Comparison of ENCODE assay signal across 18 cellular contexts in genomic region chr11:46383404-46383758, GRCh38. TPM values are rescaled to one million over a fixed set of nuclear protein-coding genes. Genes with fewer than 3 reads are reported as not detected.
A peak's percentile ranks its signal among the peaks of the same experiment; 100 is the strongest.
DNase-seq lines count a peak whose midpoint lies in the region; ATAC-seq and TF ChIP-seq lines count a peak whose summit lies in the region.
"Had no signal": no experiment of that assay in that cellular context is flagged by ENCODE, and none has a peak within 500 bp of the region (broad histone marks: within the 10 kb centered on the region; RNA-seq: fewer than 3 reads in every experiment).

No MANE protein-coding gene starts in this region.

- H3K9me3 ChIP-seq in breast epithelium (no peaks in the 10 kb centered on the region), PC-9 (ENCODE audit: insufficient read depth, low read depth) (no peaks in the 10 kb centered on the region), spleen (no peaks in the 10 kb centered on the region)
- H3K9me3 ChIP-seq: heart right ventricle had no signal

- H3K79me2 ChIP-seq in PC-9 (ENCODE audit: low read depth), result no peaks in the 10 kb centered on the region

- no peaks in the 10 kb centered on the region for H3K36me3 ChIP-seq in breast epithelium
- no peaks in the 10 kb centered on the region for H3K36me3 ChIP-seq in PC-9 (ENCODE audit: low read depth)
- peaks cover 0 to 16% (median under 1%) of the 10 kb centered on the region in 6 donors for H3K36me3 ChIP-seq in spleen

- H3K4me3 Mint-ChIP-seq in MCF 10A (ENCODE audit: unreplicated experiment), result no peak overlapping the region
- H3K4me3 Mint-ChIP-seq in endothelial cell (ENCODE audit: unreplicated experiment), result peak overlapping the region; percentile 86
- H3K4me3 Mint-ChIP-seq: activated CD8-positive, alpha-beta T cell treated with anti-CD3 and anti-CD28 coated beads, Interleukin-2, amount 10 ng/mL, durations not matched to agents 7 days and 5 days; activated naive CD8-positive, alpha-beta T cell treated with anti-CD3 and anti-CD28 coated beads, Interleukin-2, amount 50 U/mL, for 24 hours; activated T-helper 1 cell treated with anti-CD3 and anti-CD28 coated beads, Interleukin-12 subunit alpha, Interleukin-12 subunit beta, Interleukin-2, Interleukin-4 antibody, amounts not matched to agents 30 ng/mL and 10 ng/mL and 1 ng/mL, durations not matched to agents 14 hours and 24 hours and 36 hours had no signal

- no peaks in the 10 kb centered on the region for H4K20me1 ChIP-seq in PC-9 (ENCODE audit: insufficient read depth)

- intact Hi-C loops in MCF 10A (cut with micrococcal nuclease), result no loop called here
- intact Hi-C loops in breast epithelium (cut with DNase I; ENCODE audit: low total_unique reads), result loop anchor here (2.0 to 10.0 kb wide), 2 partner anchors 73 to 151 kb away; no protein-coding TSS in a partner anchor
- intact Hi-C loops in PC-9 (cut with micrococcal nuclease; ENCODE audit: unreplicated experiment), result loop anchor here (5.0 kb wide), 3 partner anchors 141 to 974 kb away; partner anchors contain the start of genes ATG13 and HARBI1
- intact Hi-C loops in spleen (cut with DNase I; ENCODE audit: low total_unique reads), result loop anchor here (10.0 kb wide), 1 partner anchor 211 kb away; the partner anchor contains the start of gene AMBRA1
- intact Hi-C loops in posterior cingulate gyrus (cut with DNase I), result no loop called here

- TF ChIP-seq POLR2A in breast epithelium (IDR thresholded peaks at IDR 0.05), result no peak
- no peak for TF ChIP-seq POLR2A in spleen (IDR thresholded peaks at IDR 0.05)

- POLR2A ChIA-PET in MCF 10A (lab: Yijun Ruan, JAX), result interaction anchor here (0.7 to 0.8 kb wide), 2 partner anchors 9 to 11 kb away, joined by 3 read pairs; no protein-coding TSS in a partner anchor
- POLR2A ChIA-PET in PC-9 (lab: Charles Lee; ENCODE audit: unreplicated experiment), result no interaction called here

- H3K9me2 ChIP-seq in PC-9 (ENCODE audit: insufficient read depth), result no peaks in the 10 kb centered on the region

- no peak overlapping the region for H3K27ac ChIP-seq in breast epithelium
- H3K27ac ChIP-seq in PC-9, result no peak overlapping the region
- H3K27ac ChIP-seq in spleen, result peak overlapping the region in 3 of 8 donors; percentile 11 to 83 (median 16)
- H3K27ac ChIP-seq: cardiac muscle cell, heart right ventricle, WERI-Rb-1 had no signal

- WGBS in spleen, 5 donors, result 72 to 88% (median 77%) methylated on average over 7 of the region's 7 CpGs

- H2AFZ ChIP-seq in PC-9, result no peak overlapping the region

- H3K27me3 Mint-ChIP-seq in MCF 10A (ENCODE audit: insufficient read depth, unreplicated experiment), result peaks cover 11% of the 10 kb centered on the region
- H3K27me3 Mint-ChIP-seq in endothelial cell (ENCODE audit: unreplicated experiment), result peaks cover 19% of the 10 kb centered on the region

- BruUV-seq in MCF 10A (replicated peaks; lab: Mats Ljungman, UMichigan) (no TSS peak), PC-9 (replicated peaks; lab: Mats Ljungman, UMichigan) (TSS peak; percentile 64)

- H3K4me1 ChIP-seq in breast epithelium (peaks cover 0 to 5% of the 10 kb centered on the region in 2 donors), PC-9 (replicated peaks; ENCODE audit: insufficient read depth) (peaks cover 30% of the 10 kb centered on the region), spleen (peaks cover 7 to 80% (median 43%) of the 10 kb centered on the region in 6 donors)

- H3K27ac Mint-ChIP-seq in MCF 10A (ENCODE audit: low read depth, unreplicated experiment) (no peak overlapping the region), endothelial cell (ENCODE audit: unreplicated experiment) (peak overlapping the region; percentile 72)
- H3K27ac Mint-ChIP-seq: activated CD8-positive, alpha-beta T cell treated with anti-CD3 and anti-CD28 coated beads, Interleukin-2, amount 10 ng/mL, durations not matched to agents 7 days and 5 days; activated naive CD8-positive, alpha-beta T cell treated with anti-CD3 and anti-CD28 coated beads, Interleukin-2, amount 50 U/mL, for 24 hours; activated T-helper 1 cell treated with anti-CD3 and anti-CD28 coated beads, Interleukin-12 subunit alpha, Interleukin-12 subunit beta, Interleukin-2, Interleukin-4 antibody, amounts not matched to agents 30 ng/mL and 10 ng/mL and 1 ng/mL, durations not matched to agents 14 hours and 24 hours and 36 hours had no signal

- TF ChIP-seq CTCF in MCF 10A (IDR thresholded peaks at IDR 0.05; ENCODE audit: unreplicated experiment) (peak; percentile 6), breast epithelium (IDR thresholded peaks at IDR 0.05) (no peak), PC-9 (conservative IDR thresholded peaks at IDR 0.05) (peak; percentile 49), endothelial cell (IDR thresholded peaks at IDR 0.05; ENCODE audit: unreplicated experiment) (no peak), spleen (IDR thresholded peaks at IDR 0.05 in 8 of 11, conservative IDR thresholded peaks at IDR 0.05 in 3 of 11) (no peak)

- H3K27me3 ChIP-seq in breast epithelium, result peaks cover 3 to 11% of the 10 kb centered on the region in 2 donors
- H3K27me3 ChIP-seq in PC-9 (ENCODE audit: insufficient read depth, low read depth), result 0 out of 2 replicates have a peak, but pooled peaks cover under 1% of the 10 kb centered on the region
- H3K27me3 ChIP-seq in spleen (replicated peaks in 1 of 7), result peaks cover 0 to 77% (median 28%) of the 10 kb centered on the region in 7 donors
- H3K27me3 ChIP-seq: cardiac muscle cell had no signal

- H3K9me3 Mint-ChIP-seq in MCF 10A (ENCODE audit: unreplicated experiment) (no peaks in the 10 kb centered on the region), endothelial cell (ENCODE audit: unreplicated experiment) (no peaks in the 10 kb centered on the region)
- H3K9me3 Mint-ChIP-seq: activated naive CD8-positive, alpha-beta T cell treated with anti-CD3 and anti-CD28 coated beads, Interleukin-2, amount 50 U/mL, for 24 hours; activated T-helper 1 cell treated with anti-CD3 and anti-CD28 coated beads, Interleukin-12 subunit alpha, Interleukin-12 subunit beta, Interleukin-2, Interleukin-4 antibody, amounts not matched to agents 30 ng/mL and 10 ng/mL and 1 ng/mL, durations not matched to agents 14 hours and 24 hours and 36 hours had no signal

- peaks cover 41% of the 10 kb centered on the region for H3F3A ChIP-seq in PC-9 (ENCODE audit: insufficient read depth, low read depth)

- DNase-seq in MCF 10A (ENCODE audit: unreplicated experiment), result no peak
- no peak for DNase-seq in breast epithelium (ENCODE audit: low spot score in 2 of 2)
- DNase-seq in PC-9, result no peak
- DNase-seq in endothelial cell (ENCODE audit: low spot score), result no peak
- DNase-seq in spleen, result peak; percentile 62
- no peak for DNase-seq in posterior cingulate gyrus
- DNase-seq in hypothalamus (lab: John Stamatoyannopoulos, UW), result no peak
- DNase-seq: activated CD8-positive, alpha-beta T cell treated with anti-CD3 and anti-CD28 coated beads, Interleukin-2, amount 10 ng/mL, durations not matched to agents 7 days and 5 days; activated naive CD8-positive, alpha-beta T cell treated with anti-CD3 and anti-CD28 coated beads, Interleukin-2, amount 50 U/mL, for 24 hours; heart right ventricle; mammary epithelial cell; NCI-H1417 treated with DMSO at 0.1 percent for 48 hours; RPMI8226 had no signal

- no peak overlapping the region for H3K4me2 ChIP-seq in PC-9

- H3K4me1 Mint-ChIP-seq in MCF 10A (ENCODE audit: insufficient read depth, unreplicated experiment), result peaks cover 6% of the 10 kb centered on the region
- H3K4me1 Mint-ChIP-seq in endothelial cell (ENCODE audit: unreplicated experiment), result peaks cover 9% of the 10 kb centered on the region

- peaks cover 5% of the 10 kb centered on the region for H3K36me3 Mint-ChIP-seq in MCF 10A (ENCODE audit: insufficient read depth, unreplicated experiment)
- H3K36me3 Mint-ChIP-seq in endothelial cell (ENCODE audit: low read depth, unreplicated experiment), result peaks cover 10% of the 10 kb centered on the region

- ATAC-seq in GM21367 (IDR thresholded peaks at IDR 0.05; ENCODE audit: unreplicated experiment), result no peak
- ATAC-seq: activated CD8-positive, alpha-beta T cell treated with anti-CD3 and anti-CD28 coated beads, Interleukin-2, amount 10 ng/mL, durations not matched to agents 7 days and 5 days; activated naive CD8-positive, alpha-beta T cell treated with anti-CD3 and anti-CD28 coated beads, Interleukin-2, amount 50 U/mL, for 24 hours; heart right ventricle; right cardiac atrium had no signal

- CTCF ChIA-PET in MCF 10A (lab: Yijun Ruan, JAX), result interaction anchor here (0.7 to 1.3 kb wide), 6 partner anchors 16 to 234 kb away, joined by 3 to 5 read pairs (median 4); no protein-coding TSS in a partner anchor
- CTCF ChIA-PET in PC-9 (lab: Charles Lee), result interaction anchor here (0.5 to 1.7 kb wide), 5 partner anchors 8 to 326 kb away, joined by 3 to 10 read pairs (median 3); partner anchors contain the start of gene CHRM4

- H3K4me3 ChIP-seq in breast epithelium (no peak overlapping the region), PC-9 (no peak overlapping the region), spleen (no peak overlapping the region)
- H3K4me3 ChIP-seq: heart right ventricle had no signal

RNA-seq across cellular contexts. Expression of gene MDK, which starts 1.9 kb away (rescaled TPM):
- total RNA-seq in MCF 10A (2022) (0.49 and 1.8 TPM in 2 replicates), breast epithelium (100 to 1,000 TPM in 1 of 3 donors, 10 to 100 TPM in 2; 20.5 to 115 (median 54.7) TPM), PC-9 (2021) (399 and 464 TPM in 2 replicates), endothelial cell (ENCODE audit: unreplicated experiment) (553 TPM), spleen (10 to 100 TPM; 22.6 to 52.8 (median 36.8) TPM)
- 10 to 100 TPM; 16.2 to 26.6 (median 22.3) TPM for polyA plus RNA-seq in spleen

RNA-seq across cellular contexts. Expression of gene CHRM4, which starts 8.2 kb away (rescaled TPM):
- total RNA-seq in MCF 10A (2022) (not detected in 2 replicates), breast epithelium (1 to 10 TPM in 1 of 3 donors, under 1 TPM in 1, not detected in 1; 0.66 to 1.1 TPM), PC-9 (2021) (0.31 TPM in 1 of 2 replicates, not detected in the other), endothelial cell (ENCODE audit: unreplicated experiment) (not detected), spleen (10 to 100 TPM in 3 of 7 donors, 1 to 10 TPM in 4; 2.3 to 34.1 (median 8.5) TPM)
- polyA plus RNA-seq in spleen, result 1 to 10 TPM in 1 of 3 donors, under 1 TPM in 2; 0.06 to 2.0 (median 0.20) TPM
- polyA plus RNA-seq: cardiac muscle cell had no signal

RNA-seq across cellular contexts. Expression of gene DGKZ, which starts 36.1 kb away (rescaled TPM):
- total RNA-seq in MCF 10A (2022) (52.8 and 57.9 TPM in 2 replicates), breast epithelium (10 to 100 TPM; 42.3 to 46.5 (median 46.2) TPM), PC-9 (2021) (49.3 and 67.5 TPM in 2 replicates), endothelial cell (ENCODE audit: unreplicated experiment) (127 TPM), spleen (100 to 1,000 TPM in 5 of 7 donors, 10 to 100 TPM in 2; 86.0 to 136 (median 106) TPM)
- 10 to 100 TPM; 44.2 to 89.0 (median 60.9) TPM for polyA plus RNA-seq in spleen

Comparison
In these comparisons a context has a peak if more than half of its experiments do, and no peak if none do; other contexts are left out.
1. CTCF ChIP-seq: peak in MCF 10A (single experiment) and PC-9 (single experiment); none in breast epithelium (0 of 3), endothelial cell (single experiment) and spleen (0 of 11).
2. intact Hi-C loops: an anchor here in breast epithelium (2.0 to 10.0 kb wide), PC-9 (5.0 kb wide) and spleen (10.0 kb wide); none called in MCF 10A and posterior cingulate gyrus.